ENCODE assay signal across 1 cellular context in the genomic region with DNA sequence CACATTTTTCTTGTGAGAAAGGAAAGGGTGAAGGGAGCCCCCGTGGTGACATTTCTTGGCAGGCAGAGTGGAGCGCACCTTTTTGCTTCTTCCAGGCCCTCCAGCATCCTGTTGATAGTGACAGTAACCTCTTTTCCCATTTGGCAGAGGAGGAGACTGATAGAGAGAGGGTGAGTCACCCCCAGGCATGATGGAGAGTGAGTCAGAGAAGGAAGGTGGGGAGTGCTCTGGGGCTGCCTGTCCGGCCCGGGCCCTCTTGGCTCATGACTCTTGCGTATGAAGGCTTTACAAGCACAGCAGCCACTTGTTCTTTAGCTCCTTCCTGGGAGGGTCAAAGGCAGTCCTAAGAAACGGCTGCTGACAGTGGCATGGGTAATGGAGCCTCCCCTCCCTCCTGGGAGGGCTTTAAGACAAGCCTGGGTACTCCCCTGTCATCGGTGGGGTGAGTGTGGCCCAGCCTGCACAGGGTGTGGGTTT.
TF ChIP-seq lines count a peak whose summit lies in the region.

No MANE protein-coding gene starts in this region.

TF ChIP-seq in K562, 482 proteins besides CTCF, POLR2A, EP300 and RAD21 (continues in another document):
- peak; percentile 82 for TF ChIP-seq JUNB (CRISPR knock-in tag; conservative IDR thresholded peaks at IDR 0.05)
- TF ChIP-seq EWSR1 (IDR thresholded peaks at IDR 0.05; ENCODE audit: borderline replicate concordance, low read depth, partially characterized antibody): no peak
- peak; percentile 41 for TF ChIP-seq CBFA2T2 (conservative IDR thresholded peaks at IDR 0.05)
- TF ChIP-seq ADNP (tag; IDR thresholded peaks at IDR 0.05): no peak
- peak; percentile 61 for TF ChIP-seq CREM (IDR thresholded peaks at IDR 0.05; ENCODE audit: low read depth)
- TF ChIP-seq DPF2 (IDR thresholded peaks at IDR 0.05): peak; percentile 92
- TF ChIP-seq, protein P1, sequence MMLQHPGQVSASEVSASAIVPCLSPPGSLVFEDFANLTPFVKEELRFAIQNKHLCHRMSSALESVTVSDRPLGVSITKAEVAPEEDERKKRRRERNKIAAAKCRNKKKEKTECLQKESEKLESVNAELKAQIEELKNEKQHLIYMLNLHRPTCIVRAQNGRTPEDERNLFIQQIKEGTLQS (IDR thresholded peaks at IDR 0.05): peak; percentile 99
- TF ChIP-seq, protein P1 (CRISPR knock-in tag; conservative IDR thresholded peaks at IDR 0.05): peak; percentile 99
- no peak for TF ChIP-seq HNRNPUL1 (IDR thresholded peaks at IDR 0.05; ENCODE audit: low read length)
- no peak for TF ChIP-seq ZNF12 (CRISPR knock-in tag; IDR thresholded peaks at IDR 0.05)
- no peak for TF ChIP-seq ATF1 (CRISPR knock-in tag; IDR thresholded peaks at IDR 0.05)
- peak; percentile 24; the same call in 1 of the 2 replicates for TF ChIP-seq ATF1 (tag; IDR thresholded peaks at IDR 0.05)
- peak; percentile 76 for TF ChIP-seq VEZF1 (CRISPR knock-in tag; IDR thresholded peaks at IDR 0.05)
- TF ChIP-seq NRF1 (conservative IDR thresholded peaks at IDR 0.05 in 1 of 2, IDR thresholded peaks at IDR 0.05 in 1 of 2): peak; percentile 49 to 50; a peak in 2 of 4 replicates
- TF ChIP-seq, protein P2, sequence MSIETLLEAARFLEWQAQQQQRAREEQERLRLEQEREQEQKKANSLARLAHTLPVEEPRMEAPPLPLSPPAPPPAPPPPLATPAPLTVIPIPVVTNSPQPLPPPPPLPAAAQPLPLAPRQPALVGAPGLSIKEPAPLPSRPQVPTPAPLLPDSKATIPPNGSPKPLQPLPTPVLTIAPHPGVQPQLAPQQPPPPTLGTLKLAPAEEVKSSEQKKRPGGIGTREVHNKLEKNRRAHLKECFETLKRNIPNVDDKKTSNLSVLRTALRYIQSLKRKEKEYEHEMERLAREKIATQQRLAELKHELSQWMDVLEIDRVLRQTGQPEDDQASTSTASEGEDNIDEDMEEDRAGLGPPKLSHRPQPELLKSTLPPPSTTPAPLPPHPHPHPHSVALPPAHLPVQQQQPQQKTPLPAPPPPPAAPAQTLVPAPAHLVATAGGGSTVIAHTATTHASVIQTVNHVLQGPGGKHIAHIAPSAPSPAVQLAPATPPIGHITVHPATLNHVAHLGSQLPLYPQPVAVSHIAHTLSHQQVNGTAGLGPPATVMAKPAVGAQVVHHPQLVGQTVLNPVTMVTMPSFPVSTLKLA (conservative IDR thresholded peaks at IDR 0.05): peak in 1 of 2 experiments; percentile 42; a peak in 1 of 4 replicates
- TF ChIP-seq ZHX1 (conservative IDR thresholded peaks at IDR 0.05; ENCODE audit: low read length): no peak
- peak; percentile 57 for TF ChIP-seq PRDM10 (IDR thresholded peaks at IDR 0.05; ENCODE audit: partially characterized antibody)
- TF ChIP-seq TGIF2 (CRISPR knock-in tag; IDR thresholded peaks at IDR 0.05): no peak
- peak; percentile 100 for TF ChIP-seq FOSL1 (tag; conservative IDR thresholded peaks at IDR 0.05)
- TF ChIP-seq RCOR1 (IDR thresholded peaks at IDR 0.05; ENCODE audit: borderline replicate concordance in 1 of 2, low read depth in 2 of 2, low read length in 2 of 2): peak in 1 of 2 experiments; percentile 98; a peak in 2 of 4 replicates
- TF ChIP-seq HDAC2 (IDR thresholded peaks at IDR 0.05): peak; percentile 88
- 0 out of 2 replicates have a peak, but pooled peaks have one; percentile 37 for TF ChIP-seq MYC (IDR thresholded peaks at IDR 0.05; ENCODE audit: low read depth, low read length)
- TF ChIP-seq MYC (CRISPR knock-in tag; IDR thresholded peaks at IDR 0.05; ENCODE audit: borderline replicate concordance, low read depth): no peak
- TF ChIP-seq XRCC5 (IDR thresholded peaks at IDR 0.05; ENCODE audit: low read depth, low read length): no peak
- TF ChIP-seq, protein P3, sequence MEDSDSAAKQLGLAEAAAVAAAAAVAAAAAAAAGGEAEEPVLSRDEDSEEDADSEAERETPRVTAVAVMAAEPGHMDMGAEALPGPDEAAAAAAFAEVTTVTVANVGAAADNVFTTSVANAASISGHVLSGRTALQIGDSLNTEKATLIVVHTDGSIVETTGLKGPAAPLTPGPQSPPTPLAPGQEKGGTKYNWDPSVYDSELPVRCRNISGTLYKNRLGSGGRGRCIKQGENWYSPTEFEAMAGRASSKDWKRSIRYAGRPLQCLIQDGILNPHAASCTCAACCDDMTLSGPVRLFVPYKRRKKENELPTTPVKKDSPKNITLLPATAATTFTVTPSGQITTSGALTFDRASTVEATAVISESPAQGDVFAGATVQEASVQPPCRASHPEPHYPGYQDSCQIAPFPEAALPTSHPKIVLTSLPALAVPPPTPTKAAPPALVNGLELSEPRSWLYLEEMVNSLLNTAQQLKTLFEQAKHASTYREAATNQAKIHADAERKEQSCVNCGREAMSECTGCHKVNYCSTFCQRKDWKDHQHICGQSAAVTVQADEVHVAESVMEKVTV (CRISPR knock-in tag; IDR thresholded peaks at IDR 0.05): no peak
- peak; percentile 60; the same call in 1 of the 2 replicates for TF ChIP-seq ETV5 (CRISPR knock-in tag; IDR thresholded peaks at IDR 0.05; ENCODE audit: low read depth)
- peak in 1 of 2 experiments; percentile 61; a peak in 1 of 4 replicates for TF ChIP-seq MAZ (CRISPR knock-in tag; conservative IDR thresholded peaks at IDR 0.05 in 1 of 2, IDR thresholded peaks at IDR 0.05 in 1 of 2)
- TF ChIP-seq SMAD3 (CRISPR knock-in tag; conservative IDR thresholded peaks at IDR 0.05): no peak
- no peak for TF ChIP-seq SRF (CRISPR knock-in tag; IDR thresholded peaks at IDR 0.05)
- no peak for TF ChIP-seq ZC3H4 (CRISPR knock-in tag; IDR thresholded peaks at IDR 0.05; ENCODE audit: borderline replicate concordance)
- TF ChIP-seq FOS (IDR thresholded peaks at IDR 0.05; ENCODE audit: extremely low read depth, insufficient read length): peak; percentile 79
- TF ChIP-seq, protein P4, sequence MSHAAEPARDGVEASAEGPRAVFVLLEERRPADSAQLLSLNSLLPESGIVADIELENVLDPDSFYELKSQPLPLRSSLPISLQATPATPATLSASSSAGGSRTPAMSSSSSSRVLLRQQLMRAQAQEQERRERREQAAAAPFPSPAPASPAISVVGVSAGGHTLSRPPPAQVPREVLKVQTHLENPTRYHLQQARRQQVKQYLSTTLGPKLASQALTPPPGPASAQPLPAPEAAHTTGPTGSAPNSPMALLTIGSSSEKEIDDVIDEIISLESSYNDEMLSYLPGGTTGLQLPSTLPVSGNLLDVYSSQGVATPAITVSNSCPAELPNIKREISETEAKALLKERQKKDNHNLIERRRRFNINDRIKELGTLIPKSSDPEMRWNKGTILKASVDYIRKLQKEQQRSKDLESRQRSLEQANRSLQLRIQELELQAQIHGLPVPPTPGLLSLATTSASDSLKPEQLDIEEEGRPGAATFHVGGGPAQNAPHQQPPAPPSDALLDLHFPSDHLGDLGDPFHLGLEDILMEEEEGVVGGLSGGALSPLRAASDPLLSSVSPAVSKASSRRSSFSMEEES (CRISPR knock-in tag; IDR thresholded peaks at IDR 0.05): no peak
- TF ChIP-seq TRIM24 (IDR thresholded peaks at IDR 0.05): peak in 1 of 2 experiments; percentile 47; a peak in 1 of 4 replicates
- TF ChIP-seq, protein P5, sequence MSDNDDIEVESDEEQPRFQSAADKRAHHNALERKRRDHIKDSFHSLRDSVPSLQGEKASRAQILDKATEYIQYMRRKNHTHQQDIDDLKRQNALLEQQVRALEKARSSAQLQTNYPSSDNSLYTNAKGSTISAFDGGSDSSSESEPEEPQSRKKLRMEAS (CRISPR knock-in tag; IDR thresholded peaks at IDR 0.05): peak; percentile 26; the same call in 1 of the 2 replicates
- peak; percentile 99 for TF ChIP-seq CTBP1 (IDR thresholded peaks at IDR 0.05; ENCODE audit: borderline replicate concordance)
- no peak; the same call in 1 of the 2 replicates for TF ChIP-seq SMAD4 (CRISPR knock-in tag; conservative IDR thresholded peaks at IDR 0.05)
- TF ChIP-seq NFIC (IDR thresholded peaks at IDR 0.05): peak; percentile 43; the same call in 1 of the 2 replicates
- TF ChIP-seq EHMT2 (IDR thresholded peaks at IDR 0.05): 0 out of 2 replicates have a peak, but pooled peaks have one; percentile 32
- TF ChIP-seq, protein P6, sequence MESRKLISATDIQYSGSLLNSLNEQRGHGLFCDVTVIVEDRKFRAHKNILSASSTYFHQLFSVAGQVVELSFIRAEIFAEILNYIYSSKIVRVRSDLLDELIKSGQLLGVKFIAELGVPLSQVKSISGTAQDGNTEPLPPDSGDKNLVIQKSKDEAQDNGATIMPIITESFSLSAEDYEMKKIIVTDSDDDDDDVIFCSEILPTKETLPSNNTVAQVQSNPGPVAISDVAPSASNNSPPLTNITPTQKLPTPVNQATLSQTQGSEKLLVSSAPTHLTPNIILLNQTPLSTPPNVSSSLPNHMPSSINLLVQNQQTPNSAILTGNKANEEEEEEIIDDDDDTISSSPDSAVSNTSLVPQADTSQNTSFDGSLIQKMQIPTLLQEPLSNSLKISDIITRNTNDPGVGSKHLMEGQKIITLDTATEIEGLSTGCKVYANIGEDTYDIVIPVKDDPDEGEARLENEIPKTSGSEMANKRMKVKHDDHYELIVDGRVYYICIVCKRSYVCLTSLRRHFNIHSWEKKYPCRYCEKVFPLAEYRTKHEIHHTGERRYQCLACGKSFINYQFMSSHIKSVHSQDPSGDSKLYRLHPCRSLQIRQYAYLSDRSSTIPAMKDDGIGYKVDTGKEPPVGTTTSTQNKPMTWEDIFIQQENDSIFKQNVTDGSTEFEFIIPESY (CRISPR knock-in tag; IDR thresholded peaks at IDR 0.05): 0 out of 2 replicates have a peak, but pooled peaks have one; percentile 21
- TF ChIP-seq FOXK2 (conservative IDR thresholded peaks at IDR 0.05 in 1 of 2, IDR thresholded peaks at IDR 0.05 in 1 of 2; ENCODE audit: low read depth in 2 of 2): peak; percentile 28 to 57; a peak in 2 of 4 replicates
- TF ChIP-seq SMARCE1 (IDR thresholded peaks at IDR 0.05): peak; percentile 95
- TF ChIP-seq ZNF551 (CRISPR knock-in tag; IDR thresholded peaks at IDR 0.05): no peak
- TF ChIP-seq KDM1A (IDR thresholded peaks at IDR 0.05): peak; percentile 75 to 80
- no peak for TF ChIP-seq MLX (CRISPR knock-in tag; conservative IDR thresholded peaks at IDR 0.05)
- no peak for TF ChIP-seq PTBP1 (IDR thresholded peaks at IDR 0.05; ENCODE audit: low read depth, low read length)
- TF ChIP-seq YBX1 (IDR thresholded peaks at IDR 0.05): no peak
- TF ChIP-seq TEAD4 (IDR thresholded peaks at IDR 0.05; ENCODE audit: low read length): peak; percentile 32
- no peak for TF ChIP-seq TEAD4 (CRISPR knock-in tag; IDR thresholded peaks at IDR 0.05; ENCODE audit: borderline replicate concordance)
